Comparison of ENCODE assay signal across 1 cellular context in genomic region chr5:74684900-74685851, GRCh38.
TF ChIP-seq lines count a peak whose summit lies in the region.

Gene HEXB (plus strand): TSS chr5:74685233. CDS start chr5:74685261, 28 bp downstream.

TF ChIP-seq in K562, 482 proteins besides CTCF, POLR2A, EP300 and RAD21 (continued from another document):
- TF ChIP-seq HOMEZ (CRISPR knock-in tag; IDR thresholded peaks at IDR 0.05) (no peak), RBM14 (IDR thresholded peaks at IDR 0.05; ENCODE audit: borderline replicate concordance, insufficient read depth, low read depth, low read length) (no peak), GTF3C2 (IDR thresholded peaks at IDR 0.05; ENCODE audit: borderline replicate concordance, extremely low read depth, insufficient read length) (no peak), L3MBTL2 (IDR thresholded peaks at IDR 0.05) (peak; percentile 78), SAP30 (IDR thresholded peaks at IDR 0.05; ENCODE audit: borderline replicate concordance, insufficient read depth, low read depth, low read length, poor library complexity, severe bottlenecking) (peak; percentile 79), ARID1B (IDR thresholded peaks at IDR 0.05) (peak; percentile 43; the same call in 1 of the 2 replicates), RBM34 (IDR thresholded peaks at IDR 0.05; ENCODE audit: borderline replicate concordance, insufficient read depth, low read length) (no peak), TBP (optimal IDR thresholded peaks at IDR 0.05; ENCODE audit: low read depth, low read length) (peak; percentile 67), ARID2 (IDR thresholded peaks at IDR 0.05) (no peak), ZNF232 (CRISPR knock-in tag; IDR thresholded peaks at IDR 0.05) (no peak), NFRKB (IDR thresholded peaks at IDR 0.05; ENCODE audit: low read depth) (peak; percentile 50; the same call in 1 of the 2 replicates), ZNF407 (IDR thresholded peaks at IDR 0.05; ENCODE audit: low read depth) (no peak), NRF1 (conservative IDR thresholded peaks at IDR 0.05 in 1 of 2, IDR thresholded peaks at IDR 0.05 in 1 of 2) (peak; percentile 68 to 75), CCNT2 (IDR thresholded peaks at IDR 0.05; ENCODE audit: borderline replicate concordance, extremely low read depth, insufficient read length, low read depth, low read length) (peak; percentile 55), THRAP3 (IDR thresholded peaks at IDR 0.05; ENCODE audit: borderline replicate concordance) (no peak), CEBPB (tag; IDR thresholded peaks at IDR 0.05) (no peak), ZNF263 (CRISPR knock-in tag; IDR thresholded peaks at IDR 0.05; ENCODE audit: borderline replicate concordance) (no peak), PML (IDR thresholded peaks at IDR 0.05; ENCODE audit: low read length) (peak; percentile 47; the same call in 1 of the 2 replicates), FOSL1 (tag; conservative IDR thresholded peaks at IDR 0.05) (peak; percentile 95), ZNF507 (tag; conservative IDR thresholded peaks at IDR 0.05) (no peak)
TF ChIP-seq in K562: peak in this region for 102.
